24 cellular contexts compared by ENCODE assay signal in the genomic region with DNA sequence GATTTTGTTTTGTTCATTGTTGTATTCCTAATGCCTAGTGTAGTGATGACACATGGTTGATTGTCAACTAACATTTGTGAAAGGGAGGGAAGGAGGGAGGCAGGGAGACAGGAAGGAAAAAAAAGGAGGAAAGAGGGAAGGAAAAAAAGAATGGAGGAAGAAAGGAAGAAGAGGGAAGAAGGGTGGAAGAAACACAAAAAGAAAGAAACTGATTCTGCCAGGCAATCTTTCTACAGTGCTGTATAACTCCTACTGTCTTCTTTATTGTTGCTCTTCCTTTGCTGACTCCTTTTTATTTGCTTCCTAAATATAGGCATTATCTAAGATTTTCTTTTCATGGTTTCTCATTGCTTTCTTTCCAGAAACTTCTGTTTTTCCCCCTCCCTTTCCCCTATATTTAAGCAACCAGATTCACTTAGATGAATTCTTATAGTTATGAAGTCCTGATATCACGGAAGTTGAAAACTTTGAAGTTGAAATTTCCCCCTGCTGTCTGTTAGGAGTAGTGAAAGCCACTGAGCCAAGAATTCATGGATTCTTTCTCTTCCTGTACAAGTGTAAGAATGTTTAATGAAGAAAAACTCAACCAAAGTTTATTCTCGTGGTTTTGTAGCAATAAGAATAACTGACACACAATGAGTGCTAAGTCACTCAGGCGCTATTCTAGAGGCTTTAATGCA.
A peak's percentile ranks its signal among the peaks of the same experiment; 100 is the strongest.
DNase-seq lines count a peak whose midpoint lies in the region; ATAC-seq, FAIRE-seq and TF ChIP-seq lines count a peak whose summit lies in the region.
"Had no signal": no experiment of that assay in that cellular context is flagged by ENCODE, and none has a peak within 500 bp of the region (broad histone marks: within the 10 kb centered on the region; RNA-seq: fewer than 3 reads in every experiment).

No MANE protein-coding gene starts in this region.

- no peak for ATAC-seq in HepG2
- no peak for ATAC-seq in right lobe of liver
- no peak for ATAC-seq in natural killer cell
- ATAC-seq: SK-N-SH treated with all-trans-retinoic acid at 6 μM for 48 hours had no signal

- H3K27ac ChIP-seq in HepG2 (ENCODE audit: extremely low read length, insufficient read depth, low read length) = no peak overlapping the region
- no peak overlapping the region for H3K27ac ChIP-seq in right lobe of liver
- H3K27ac ChIP-seq: 22Rv1, GM23248, PC-9, RWPE1 had no signal

- peaks cover 14% of the 10 kb centered on the region for H3K9me3 ChIP-seq in HepG2 (ENCODE audit: low read length)
- H3K9me3 ChIP-seq in right lobe of liver = no peaks in the 10 kb centered on the region

- no peak for DNase-seq in HepG2 (ENCODE audit: low spot score)
- DNase-seq in right lobe of liver = no peak
- DNase-seq in chondrocyte (ENCODE audit: low spot score) = no peak
- no peak for DNase-seq in mesothelial cell of epicardium (ENCODE audit: low spot score in 2 of 2, unreplicated experiment in 2 of 2)
- DNase-seq in NCI-H187 treated with DMSO at 0.1 percent for 48 hours (lab: John Stamatoyannopoulos, UW) = no peak
- DNase-seq in natural killer cell = no peak
- DNase-seq in putamen (ENCODE audit: low spot score) = no peak
- DNase-seq in NCI-H446 treated with DMSO at 0.1 percent for 48 hours (lab: John Stamatoyannopoulos, UW) = no peak
- DNase-seq: C1 segment of cervical spinal cord; CD8-positive, alpha-beta memory T cell; DMS53; GDM1; GM23248; KBM-7; MM.1S; NCI-H1436; NCI-H1930; NCI-H510A; PC-9; SHP77 treated with DMSO at 0.1 percent for 48 hours had no signal

- H3K36me3 ChIP-seq in HepG2 (replicated peaks in 1 of 2; ENCODE audit: control insufficient read depth in 1 of 2, insufficient read depth in 2 of 2, low read length in 2 of 2) (no peaks in the 10 kb centered on the region), right lobe of liver (no peaks in the 10 kb centered on the region)

- H3K9ac ChIP-seq in HepG2 (ENCODE audit: insufficient read depth, low read depth, low read length) = no peak overlapping the region
- H3K9ac ChIP-seq: GM23248 had no signal

- no peak for TF ChIP-seq POLR2A in HepG2 (IDR thresholded peaks at IDR 0.05; ENCODE audit: insufficient read depth in 1 of 2, low read depth in 2 of 2, low read length in 2 of 2)
- TF ChIP-seq POLR2A in right lobe of liver (IDR thresholded peaks at IDR 0.05) = no peak

- intact Hi-C loops in HepG2 (cut with micrococcal nuclease; ENCODE audit: unreplicated experiment) (no loop called here), right lobe of liver (cut with DNase I) (no loop called here), natural killer cell (cut with micrococcal nuclease) (no loop called here)

- H3K4me3 ChIP-seq in HepG2 (replicated peaks in 1 of 3; ENCODE audit: insufficient read depth in 1 of 3, low read depth in 2 of 3, low read length in 3 of 3) (no peak overlapping the region), right lobe of liver (no peak overlapping the region)
- H3K4me3 ChIP-seq: GM23248, PC-9 had no signal

- no peaks in the 10 kb centered on the region for H3K4me1 Mint-ChIP-seq in chondrocyte (ENCODE audit: low read depth)
- no peaks in the 10 kb centered on the region for H3K4me1 Mint-ChIP-seq in mesothelial cell of epicardium
- no peaks in the 10 kb centered on the region for H3K4me1 Mint-ChIP-seq in natural killer cell
- H3K4me1 Mint-ChIP-seq: CD8-positive, alpha-beta memory T cell had no signal

- H3K4me1 ChIP-seq in HepG2 (ENCODE audit: insufficient read depth, low read length) (no peaks in the 10 kb centered on the region), right lobe of liver (no peaks in the 10 kb centered on the region)

- no peak overlapping the region for H3K4me3 Mint-ChIP-seq in chondrocyte (ENCODE audit: unreplicated experiment)
- no peak overlapping the region for H3K4me3 Mint-ChIP-seq in mesothelial cell of epicardium
- H3K4me3 Mint-ChIP-seq in natural killer cell = no peak overlapping the region
- H3K4me3 Mint-ChIP-seq: CD8-positive, alpha-beta memory T cell had no signal

- in situ Hi-C loops in HepG2 (cut with HindIII; ENCODE audit: extremely low pct_ligation_motif_present, low pct_unique_long_range_greater_than_20kb) = no loop called here

- no peak for TF ChIP-seq CTCF in HepG2 (CRISPR knock-in tag; IDR thresholded peaks at IDR 0.05)
- TF ChIP-seq CTCF in right lobe of liver (IDR thresholded peaks at IDR 0.05) = no peak
- peak; percentile 14 for TF ChIP-seq CTCF in chondrocyte (IDR thresholded peaks at IDR 0.05)
- peak; percentile 28 for TF ChIP-seq CTCF in mesothelial cell of epicardium (IDR thresholded peaks at IDR 0.05; ENCODE audit: unreplicated experiment)
- TF ChIP-seq CTCF in natural killer cell (IDR thresholded peaks at IDR 0.05) = no peak

- H3K4me2 ChIP-seq in HepG2 (ENCODE audit: low read depth, low read length) = no peak overlapping the region
- H3K4me2 ChIP-seq: PC-9 had no signal

- H3K27me3 Mint-ChIP-seq in chondrocyte (ENCODE audit: low read depth) = no peaks in the 10 kb centered on the region
- no peaks in the 10 kb centered on the region for H3K27me3 Mint-ChIP-seq in mesothelial cell of epicardium (ENCODE audit: low read depth)
- H3K27me3 Mint-ChIP-seq in natural killer cell (ENCODE audit: low read depth in 2 of 2) = no peaks in the 10 kb centered on the region
- H3K27me3 Mint-ChIP-seq: CD8-positive, alpha-beta memory T cell had no signal

- H3K27ac Mint-ChIP-seq in chondrocyte (ENCODE audit: unreplicated experiment) (no peak overlapping the region), mesothelial cell of epicardium (no peak overlapping the region), natural killer cell (no peak overlapping the region)
- H3K27ac Mint-ChIP-seq: CD8-positive, alpha-beta memory T cell had no signal

- CTCF ChIA-PET in HepG2 (lab: Yijun Ruan, JAX; ENCODE audit: low intra/inter-chr PET ratio, low total read pairs) = no interaction called here

- no TSS peak for BruUV-seq in HepG2 (replicated peaks; lab: Mats Ljungman, UMichigan)

- no peak overlapping the region for H2AFZ ChIP-seq in HepG2 (ENCODE audit: low read length)
- H2AFZ ChIP-seq: GM23248, PC-9 had no signal

- H3K9me3 Mint-ChIP-seq in chondrocyte (ENCODE audit: low read depth) (peaks cover 12% of the 10 kb centered on the region), mesothelial cell of epicardium (peaks cover 28% of the 10 kb centered on the region), natural killer cell (peaks cover 21 to 22% of the 10 kb centered on the region in 2 donors)

- FAIRE-seq in HepG2 (lab: Jason Lieb, UNC) = no peak
- FAIRE-seq: GM18507 had no signal

- WGBS in HepG2 (ENCODE audit: low lambda C conversion rate) = under 1% methylated on average over 3 of the region's 3 CpGs
- WGBS in right lobe of liver (ENCODE audit: insufficient coverage, low coverage, low lambda C conversion rate, missing lambda C conversion rate) = 29% methylated on average over 3 of the region's 3 CpGs

- H4K20me1 ChIP-seq in HepG2 (ENCODE audit: insufficient read depth, low read length) = no peaks in the 10 kb centered on the region

- no peaks in the 10 kb centered on the region for H3K79me2 ChIP-seq in HepG2 (ENCODE audit: insufficient read depth, low read length)

- no peak for TF ChIP-seq EP300 in HepG2 (IDR thresholded peaks at IDR 0.05; ENCODE audit: low read depth in 2 of 2, low read length in 2 of 2)
- TF ChIP-seq EP300 in HepG2 (CRISPR knock-in tag; IDR thresholded peaks at IDR 0.05; ENCODE audit: borderline replicate concordance) = no peak

- no peak for TF ChIP-seq RAD21 in HepG2 (CRISPR knock-in tag; IDR thresholded peaks at IDR 0.05)

- H3K27me3 ChIP-seq in HepG2 (ENCODE audit: control insufficient read depth in 1 of 2, insufficient read depth in 2 of 2, low read length in 2 of 2) = no peaks in the 10 kb centered on the region
- H3K27me3 ChIP-seq in right lobe of liver = no peaks in the 10 kb centered on the region

- POLR2A ChIA-PET in HepG2 (lab: Yijun Ruan, JAX) = no interaction called here

- H3K36me3 Mint-ChIP-seq in chondrocyte (ENCODE audit: low read depth) (no peaks in the 10 kb centered on the region), mesothelial cell of epicardium (peaks cover 7% of the 10 kb centered on the region), natural killer cell (peaks cover 5% of the 10 kb centered on the region)
- H3K36me3 Mint-ChIP-seq: CD8-positive, alpha-beta memory T cell had no signal

TF ChIP-seq in HepG2, 621 proteins besides CTCF, POLR2A, EP300 and RAD21:
- TF ChIP-seq FOXK1 (CRISPR knock-in tag; IDR thresholded peaks at IDR 0.05; ENCODE audit: borderline replicate concordance, low read depth) = no peak
- 0 out of 2 replicates have a peak, but pooled peaks have one; percentile 61 for TF ChIP-seq U2AF2 (IDR thresholded peaks at IDR 0.05; ENCODE audit: low read depth, low read length)
- peak; percentile 84 for TF ChIP-seq HNRNPK (IDR thresholded peaks at IDR 0.05; ENCODE audit: low read depth, low read length, poor library complexity, severe bottlenecking)

Comparison
In these comparisons a context has a peak if more than half of its experiments do, and no peak if none do; other contexts are left out.
1. CTCF ChIP-seq: peak in chondrocyte (single experiment) and mesothelial cell of epicardium (single experiment); none in HepG2 (single experiment), right lobe of liver (0 of 4) and natural killer cell (single experiment).